8 cellular contexts compared by ENCODE assay signal in the genomic region with DNA sequence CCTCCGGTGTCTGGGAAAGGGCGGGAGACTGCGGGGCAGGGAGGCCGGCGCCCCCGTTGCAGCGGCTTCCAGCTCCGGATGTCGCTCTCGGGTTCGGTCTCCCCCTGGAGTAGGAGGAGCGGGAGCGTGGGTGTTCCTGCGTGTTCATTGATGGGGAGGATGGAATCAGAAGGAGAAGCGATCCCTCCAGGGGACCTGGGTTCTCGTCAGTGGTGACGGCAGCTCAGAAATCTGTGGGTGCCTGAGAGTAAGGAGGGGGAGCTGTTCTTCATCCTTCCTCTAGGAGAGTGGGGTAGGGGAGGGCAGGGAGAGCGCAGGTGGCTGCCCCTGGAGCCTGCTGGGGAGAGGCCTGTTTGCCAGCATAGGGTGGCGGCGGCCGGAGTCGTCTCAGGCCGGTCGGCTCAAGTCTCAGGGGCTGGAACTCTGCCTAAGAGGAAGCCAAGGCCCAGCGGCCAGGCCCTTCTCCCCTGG. TPM values are rescaled to one million over a fixed set of nuclear protein-coding genes. Genes with fewer than 3 reads are reported as not detected.
DNase-seq lines count a peak whose midpoint lies in the region; ATAC-seq lines count a peak whose summit lies in the region.

No MANE protein-coding gene starts in this region.

- H3K27ac Mint-ChIP-seq in T-helper 1 cell treated with Interleukin-12 subunit alpha and Interleukin-12 subunit beta and Interleukin-4 antibody, amounts not matched to agents 30 μg/mL and 1 μg/mL, for 36 hours, result peak overlapping the region; percentile 67

- peak; percentile 12 for ATAC-seq in GM21529 (IDR thresholded peaks at IDR 0.05; ENCODE audit: unreplicated experiment)
- no peak for ATAC-seq in HG03039 (IDR thresholded peaks at IDR 0.05; ENCODE audit: unreplicated experiment)

- H3K4me1 Mint-ChIP-seq in T-helper 1 cell treated with Interleukin-12 subunit alpha and Interleukin-12 subunit beta and Interleukin-4 antibody, amounts not matched to agents 30 μg/mL and 1 μg/mL, for 36 hours (ENCODE audit: low read depth), result peaks cover 8% of the 10 kb centered on the region

- peak overlapping the region; percentile 94 for H3K4me3 Mint-ChIP-seq in T-helper 1 cell treated with Interleukin-12 subunit alpha and Interleukin-12 subunit beta and Interleukin-4 antibody, amounts not matched to agents 30 μg/mL and 1 μg/mL, for 36 hours

- H3K36me3 Mint-ChIP-seq in T-helper 1 cell treated with Interleukin-12 subunit alpha and Interleukin-12 subunit beta and Interleukin-4 antibody, amounts not matched to agents 30 μg/mL and 1 μg/mL, for 36 hours (ENCODE audit: low read depth), result no peaks in the 10 kb centered on the region

- no peaks in the 10 kb centered on the region for H3K27me3 ChIP-seq in layer of hippocampus (ENCODE audit: control insufficient read depth, insufficient read depth, low read length)

- H3K27me3 Mint-ChIP-seq in T-helper 1 cell treated with Interleukin-12 subunit alpha and Interleukin-12 subunit beta and Interleukin-4 antibody, amounts not matched to agents 30 μg/mL and 1 μg/mL, for 36 hours (ENCODE audit: low read depth), result peaks cover 65% of the 10 kb centered on the region

- DNase-seq in A172 (ENCODE audit: low spot score), result peak; percentile 18
- DNase-seq in central memory CD4-positive, alpha-beta T cell, result peak; percentile 33
- DNase-seq in stimulated activated CD4-positive, alpha-beta T cell treated with anti-CD3 and anti-CD28 coated beads, Interleukin-15, amount 100 ng/mL, for 48 hours (ENCODE audit: low read depth in 2 of 2), result peak; percentile 18 to 19
- no peak for DNase-seq in GDM1 (lab: John Stamatoyannopoulos, UW)

- H3K27ac ChIP-seq in layer of hippocampus (ENCODE audit: low read depth, low read length), result peak overlapping the region; percentile 80

- H3K9me3 Mint-ChIP-seq in T-helper 1 cell treated with Interleukin-12 subunit alpha and Interleukin-12 subunit beta and Interleukin-4 antibody, amounts not matched to agents 30 μg/mL and 1 μg/mL, for 36 hours, result no peaks in the 10 kb centered on the region

RNA-seq across cellular contexts. Expression of a gene that starts 1.1 kb away (rescaled TPM):
- total RNA-seq in A172 (2014; rRNA removed; shearing (Covaris generic)), result 4.0 and 6.9 TPM in 2 replicates
